In the genomic region with DNA sequence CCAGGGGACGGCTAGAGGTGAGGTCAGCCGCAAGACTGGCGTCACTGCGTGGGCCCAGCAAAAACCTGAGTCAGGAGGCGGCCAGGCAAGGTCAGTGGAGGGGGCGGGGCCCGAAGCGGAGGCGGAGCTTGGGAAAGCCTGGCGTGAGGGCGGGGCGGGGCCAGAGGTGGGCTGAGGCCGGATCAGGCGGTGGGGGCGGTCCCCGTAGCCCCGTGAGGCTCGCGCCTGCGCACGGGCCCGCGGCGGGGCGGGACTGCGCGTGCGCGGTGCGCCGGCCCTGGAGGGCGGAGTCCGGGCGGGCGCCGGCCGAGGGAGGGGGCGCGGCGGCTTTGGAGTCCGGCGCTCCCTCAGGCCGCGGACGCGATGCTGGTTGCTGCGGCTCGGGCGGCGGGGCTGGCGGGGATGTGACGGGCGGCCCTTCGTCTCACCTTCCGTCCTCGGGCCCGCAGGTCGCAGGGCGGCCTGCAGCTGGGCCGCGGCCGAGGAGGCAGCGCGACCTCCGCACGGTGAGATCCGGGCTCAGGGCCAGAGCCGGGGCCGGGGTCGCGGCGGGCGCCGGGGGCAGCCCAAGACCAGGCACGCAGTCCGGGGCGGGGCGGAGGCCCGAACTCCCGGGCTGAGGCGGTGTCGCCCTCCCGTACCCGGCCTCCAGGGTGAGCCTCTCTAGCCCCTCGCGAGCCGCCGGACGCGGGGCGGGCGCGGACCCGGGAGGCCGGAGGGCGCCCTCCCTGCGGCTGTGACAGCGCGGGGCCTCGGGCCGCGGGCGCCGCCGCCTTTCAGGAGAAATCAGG, we compare ENCODE assay signal across 1 cellular context.
TF ChIP-seq lines count a peak whose summit lies in the region.

A gene with protein sequence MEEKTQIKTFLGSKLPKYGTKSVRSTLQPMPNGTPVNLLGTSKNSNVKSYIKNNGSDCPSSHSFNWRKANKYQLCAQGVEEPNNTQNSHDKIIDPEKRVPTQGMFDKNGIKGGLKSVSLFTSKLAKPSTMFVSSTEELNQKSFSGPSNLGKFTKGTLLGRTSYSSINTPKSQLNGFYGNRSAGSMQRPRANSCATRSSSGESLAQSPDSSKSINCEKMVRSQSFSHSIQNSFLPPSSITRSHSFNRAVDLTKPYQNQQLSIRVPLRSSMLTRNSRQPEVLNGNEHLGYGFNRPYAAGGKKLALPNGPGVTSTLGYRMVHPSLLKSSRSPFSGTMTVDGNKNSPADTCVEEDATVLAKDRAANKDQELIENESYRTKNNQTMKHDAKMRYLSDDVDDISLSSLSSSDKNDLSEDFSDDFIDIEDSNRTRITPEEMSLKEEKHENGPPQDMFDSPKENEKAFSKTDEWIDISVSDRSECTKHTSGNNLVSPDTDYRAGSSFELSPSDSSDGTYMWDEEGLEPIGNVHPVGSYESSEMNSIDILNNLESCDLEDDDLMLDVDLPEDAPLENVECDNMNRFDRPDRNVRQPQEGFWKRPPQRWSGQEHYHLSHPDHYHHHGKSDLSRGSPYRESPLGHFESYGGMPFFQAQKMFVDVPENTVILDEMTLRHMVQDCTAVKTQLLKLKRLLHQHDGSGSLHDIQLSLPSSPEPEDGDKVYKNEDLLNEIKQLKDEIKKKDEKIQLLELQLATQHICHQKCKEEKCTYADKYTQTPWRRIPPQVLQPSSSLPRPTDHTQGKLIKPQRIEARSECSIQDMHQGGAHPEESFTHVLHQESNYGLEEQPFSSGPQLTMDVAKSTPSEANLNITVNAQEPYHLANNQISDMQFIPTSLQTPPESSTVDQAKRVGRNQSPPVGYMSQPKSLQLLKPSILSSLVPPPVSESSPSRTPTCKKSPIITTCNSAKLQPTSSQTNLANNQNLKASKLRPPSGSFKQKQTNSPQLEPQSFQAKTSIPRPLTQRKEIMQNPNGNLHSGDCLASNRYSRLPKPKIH (plus strand): TSS at position 287 of the 791 bp plus-strand sequence. CDS start 42,464 bp downstream, outside the sequence.

TF ChIP-seq in Ishikawa, 13 proteins besides CTCF, POLR2A, EP300 and RAD21:
- TF ChIP-seq, protein P1, sequence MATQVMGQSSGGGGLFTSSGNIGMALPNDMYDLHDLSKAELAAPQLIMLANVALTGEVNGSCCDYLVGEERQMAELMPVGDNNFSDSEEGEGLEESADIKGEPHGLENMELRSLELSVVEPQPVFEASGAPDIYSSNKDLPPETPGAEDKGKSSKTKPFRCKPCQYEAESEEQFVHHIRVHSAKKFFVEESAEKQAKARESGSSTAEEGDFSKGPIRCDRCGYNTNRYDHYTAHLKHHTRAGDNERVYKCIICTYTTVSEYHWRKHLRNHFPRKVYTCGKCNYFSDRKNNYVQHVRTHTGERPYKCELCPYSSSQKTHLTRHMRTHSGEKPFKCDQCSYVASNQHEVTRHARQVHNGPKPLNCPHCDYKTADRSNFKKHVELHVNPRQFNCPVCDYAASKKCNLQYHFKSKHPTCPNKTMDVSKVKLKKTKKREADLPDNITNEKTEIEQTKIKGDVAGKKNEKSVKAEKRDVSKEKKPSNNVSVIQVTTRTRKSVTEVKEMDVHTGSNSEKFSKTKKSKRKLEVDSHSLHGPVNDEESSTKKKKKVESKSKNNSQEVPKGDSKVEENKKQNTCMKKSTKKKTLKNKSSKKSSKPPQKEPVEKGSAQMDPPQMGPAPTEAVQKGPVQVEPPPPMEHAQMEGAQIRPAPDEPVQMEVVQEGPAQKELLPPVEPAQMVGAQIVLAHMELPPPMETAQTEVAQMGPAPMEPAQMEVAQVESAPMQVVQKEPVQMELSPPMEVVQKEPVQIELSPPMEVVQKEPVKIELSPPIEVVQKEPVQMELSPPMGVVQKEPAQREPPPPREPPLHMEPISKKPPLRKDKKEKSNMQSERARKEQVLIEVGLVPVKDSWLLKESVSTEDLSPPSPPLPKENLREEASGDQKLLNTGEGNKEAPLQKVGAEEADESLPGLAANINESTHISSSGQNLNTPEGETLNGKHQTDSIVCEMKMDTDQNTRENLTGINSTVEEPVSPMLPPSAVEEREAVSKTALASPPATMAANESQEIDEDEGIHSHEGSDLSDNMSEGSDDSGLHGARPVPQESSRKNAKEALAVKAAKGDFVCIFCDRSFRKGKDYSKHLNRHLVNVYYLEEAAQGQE (IDR thresholded peaks at IDR 0.05; ENCODE audit: low read depth), result no peak
- TF ChIP-seq, protein P2, sequence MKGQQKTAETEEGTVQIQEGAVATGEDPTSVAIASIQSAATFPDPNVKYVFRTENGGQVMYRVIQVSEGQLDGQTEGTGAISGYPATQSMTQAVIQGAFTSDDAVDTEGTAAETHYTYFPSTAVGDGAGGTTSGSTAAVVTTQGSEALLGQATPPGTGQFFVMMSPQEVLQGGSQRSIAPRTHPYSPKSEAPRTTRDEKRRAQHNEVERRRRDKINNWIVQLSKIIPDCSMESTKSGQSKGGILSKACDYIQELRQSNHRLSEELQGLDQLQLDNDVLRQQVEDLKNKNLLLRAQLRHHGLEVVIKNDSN (IDR thresholded peaks at IDR 0.05), result no peak; the same call in 1 of the 2 replicates
- TF ChIP-seq FOXM1 (IDR thresholded peaks at IDR 0.05; ENCODE audit: borderline replicate concordance, low read depth), result no peak
- no peak for TF ChIP-seq CREB1 (IDR thresholded peaks at IDR 0.05; ENCODE audit: low read depth)
- peak; percentile 67; the same call in 1 of the 2 replicates for TF ChIP-seq ZBTB7A (IDR thresholded peaks at IDR 0.05; ENCODE audit: low read depth)
- peak; percentile 78 for TF ChIP-seq TAF1 (IDR thresholded peaks at IDR 0.05; ENCODE audit: low read depth)
- TF ChIP-seq, protein P3, sequence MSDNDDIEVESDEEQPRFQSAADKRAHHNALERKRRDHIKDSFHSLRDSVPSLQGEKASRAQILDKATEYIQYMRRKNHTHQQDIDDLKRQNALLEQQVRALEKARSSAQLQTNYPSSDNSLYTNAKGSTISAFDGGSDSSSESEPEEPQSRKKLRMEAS (IDR thresholded peaks at IDR 0.05), result peak; percentile 17; the same call in 1 of the 2 replicates
- no peak for TF ChIP-seq CEBPB (IDR thresholded peaks at IDR 0.05)
